ENCODE assay signal across 8 cellular contexts in genomic region chr10:6088721-6089333, GRCh38. TPM values are rescaled to one million over a fixed set of nuclear protein-coding genes. Genes with fewer than 3 reads are reported as not detected.
DNase-seq lines count a peak whose midpoint lies in the region; ATAC-seq and TF ChIP-seq lines count a peak whose summit lies in the region.

A gene with protein sequence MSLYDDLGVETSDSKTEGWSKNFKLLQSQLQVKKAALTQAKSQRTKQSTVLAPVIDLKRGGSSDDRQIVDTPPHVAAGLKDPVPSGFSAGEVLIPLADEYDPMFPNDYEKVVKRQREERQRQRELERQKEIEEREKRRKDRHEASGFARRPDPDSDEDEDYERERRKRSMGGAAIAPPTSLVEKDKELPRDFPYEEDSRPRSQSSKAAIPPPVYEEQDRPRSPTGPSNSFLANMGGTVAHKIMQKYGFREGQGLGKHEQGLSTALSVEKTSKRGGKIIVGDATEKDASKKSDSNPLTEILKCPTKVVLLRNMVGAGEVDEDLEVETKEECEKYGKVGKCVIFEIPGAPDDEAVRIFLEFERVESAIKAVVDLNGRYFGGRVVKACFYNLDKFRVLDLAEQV (plus strand): TSS chr10:6089034. CDS start chr10:6097066, 8,032 bp downstream.

- H4K8ac ChIP-seq in neuronal stem cell (ENCODE audit: low read depth, low read length): no peak within 1 kb of the TSS

- DNase-seq in GM04503 (ENCODE audit: low read depth) (peak; percentile 64), HCEC 1CT (peak; percentile 92), MM.1S (peak; percentile 96), SJCRH30 (peak; percentile 90 to 92), foreskin keratinocyte (peak; percentile 63 to 83), neuronal stem cell (ENCODE audit: low spot score) (peak; percentile 98)
- DNase-seq in activated naive CD4-positive, alpha-beta T cell (lab: John Stamatoyannopoulos, UW): peak; percentile 94 to 98 (median 96)

- H3K14ac ChIP-seq in neuronal stem cell (ENCODE audit: low read length): peak within 1 kb of the TSS; percentile 49

- H3F3A ChIP-seq in MM.1S (ENCODE audit: insufficient read depth, low read length): no peaks in the 10 kb centered on the region

- H4K20me1 ChIP-seq in MM.1S (ENCODE audit: insufficient read depth, low read length): peaks cover 28% of the 10 kb centered on the region

- no peak within 1 kb of the TSS for H4K91ac ChIP-seq in neuronal stem cell (ENCODE audit: low read depth, low read length, poor library complexity)

- H3K79me2 ChIP-seq in MM.1S (ENCODE audit: low read length): peaks cover 47% of the 10 kb centered on the region

- H3K27ac ChIP-seq in MM.1S (ENCODE audit: low read length) (no peak within 1 kb of the TSS), SJCRH30 (peak within 1 kb of the TSS; percentile 37; the same call in 1 of the 2 replicates), foreskin keratinocyte (peak within 1 kb of the TSS; percentile 93), neuronal stem cell (replicated peaks; ENCODE audit: low read length) (no peak within 1 kb of the TSS)

- peak within 1 kb of the TSS; percentile 95 for H2AK5ac ChIP-seq in neuronal stem cell (ENCODE audit: low read depth, low read length)

- H2BK15ac ChIP-seq in neuronal stem cell (ENCODE audit: low read length): no peak within 1 kb of the TSS

- ATAC-seq in foreskin keratinocyte: peak; percentile 84

- H3K27me3 ChIP-seq in MM.1S (replicated peaks; ENCODE audit: insufficient read depth, low read length) (0 out of 2 replicates have a peak, but pooled peaks cover 15% of the 10 kb centered on the region), SJCRH30 (no peaks in the 10 kb centered on the region), foreskin keratinocyte (peaks cover 6% of the 10 kb centered on the region), neuronal stem cell (ENCODE audit: control insufficient read depth in 3 of 3, insufficient read depth in 3 of 3, low read depth in 1 of 3, low read length in 3 of 3) (peaks cover 0 to 7% (median 0%) of the 10 kb centered on the region in 3 experiments)

- H3K4me2 ChIP-seq in MM.1S (ENCODE audit: low read depth, low read length) (peak within 1 kb of the TSS; percentile 90), neuronal stem cell (ENCODE audit: insufficient read depth, low read length, poor library complexity, severe bottlenecking) (peak within 1 kb of the TSS; percentile 87)

- H3K23ac ChIP-seq in neuronal stem cell (ENCODE audit: low read depth, low read length, poor library complexity): peak within 1 kb of the TSS; percentile 71

- H3K36me3 ChIP-seq in MM.1S (replicated peaks; ENCODE audit: insufficient read depth, low read length) (no peaks in the 10 kb centered on the region), SJCRH30 (no peaks in the 10 kb centered on the region; the same call in 1 of the 2 replicates), neuronal stem cell (replicated peaks in 1 of 2; ENCODE audit: control insufficient read depth in 2 of 2, insufficient read depth in 2 of 2, low read length in 2 of 2) (peaks cover 0 to 22% of the 10 kb centered on the region in 2 donors)

- no peak within 1 kb of the TSS for H2BK120ac ChIP-seq in neuronal stem cell (ENCODE audit: low read depth, low read length)

- H2AFZ ChIP-seq in MM.1S (ENCODE audit: low read length) (peak within 1 kb of the TSS; percentile 55; the same call in 1 of the 2 replicates), neuronal stem cell (ENCODE audit: low read length) (peak within 1 kb of the TSS; percentile 84)

- no peak within 1 kb of the TSS for H2BK12ac ChIP-seq in neuronal stem cell (ENCODE audit: low read length)

- peak within 1 kb of the TSS; percentile 88 for H2BK5ac ChIP-seq in neuronal stem cell (ENCODE audit: low read length)

- WGBS in neuronal stem cell (ENCODE audit: extremely low coverage in 2 of 2, insufficient read length in 2 of 2, insufficient replicate concordance in 1 of 2), 2 donors: no CpG with 5 or more reads among the region's 77 CpGs

- H3K9ac ChIP-seq in MM.1S (ENCODE audit: low read length): peak within 1 kb of the TSS; percentile 77
- H3K9ac ChIP-seq in neuronal stem cell (ENCODE audit: low read depth, low read length, poor library complexity): peak within 1 kb of the TSS; percentile 97

- no peaks in the 10 kb centered on the region for H3K9me2 ChIP-seq in MM.1S (replicated peaks; ENCODE audit: insufficient read depth, low read length)

- H3K9me3 ChIP-seq in MM.1S (replicated peaks; ENCODE audit: insufficient read depth, low read length) (no peaks in the 10 kb centered on the region), SJCRH30 (replicated peaks) (no peaks in the 10 kb centered on the region), neuronal stem cell (replicated peaks in 1 of 2; ENCODE audit: control insufficient read depth in 2 of 2, insufficient read depth in 1 of 2, low read depth in 1 of 2, low read length in 2 of 2) (no peaks in the 10 kb centered on the region)

- peaks cover 7% of the 10 kb centered on the region for H3K4me1 ChIP-seq in MM.1S (ENCODE audit: low read length)
- H3K4me1 ChIP-seq in SJCRH30: no peaks in the 10 kb centered on the region
- peaks cover 20% of the 10 kb centered on the region for H3K4me1 ChIP-seq in foreskin keratinocyte
- H3K4me1 ChIP-seq in neuronal stem cell (ENCODE audit: control insufficient read depth in 2 of 2, insufficient read depth in 1 of 2, low read depth in 1 of 2, low read length in 2 of 2): peaks cover 3 to 5% of the 10 kb centered on the region in 2 donors

- H3K18ac ChIP-seq in neuronal stem cell (ENCODE audit: low read length): peak within 1 kb of the TSS; percentile 90

- H3K4me3 ChIP-seq in MM.1S (ENCODE audit: low read length) (peak within 1 kb of the TSS; percentile 80), SJCRH30 (peak within 1 kb of the TSS; percentile 77), neuronal stem cell (ENCODE audit: low read length in 2 of 2) (peak within 1 kb of the TSS; percentile 90 to 94)

- peaks cover 7% of the 10 kb centered on the region for H3K79me1 ChIP-seq in neuronal stem cell (ENCODE audit: low read depth, low read length)

- TF ChIP-seq CTCF in MM.1S (IDR thresholded peaks at IDR 0.05; ENCODE audit: low read length): peak; percentile 100
- peak; percentile 100 for TF ChIP-seq CTCF in foreskin keratinocyte (conservative IDR thresholded peaks at IDR 0.05)
- no peak for TF ChIP-seq CTCF in subcutaneous adipose tissue (IDR thresholded peaks at IDR 0.05; ENCODE audit: low read depth)

- H3K4ac ChIP-seq in neuronal stem cell (ENCODE audit: low read length): no peak within 1 kb of the TSS

RNA-seq across cellular contexts. Expression of the gene that starts here (rescaled TPM):
- 59.8 and 60.6 TPM in 2 replicates for total RNA-seq in SJCRH30 (2014; rRNA removed; shearing (Covaris generic))
- total RNA-seq in foreskin keratinocyte (65.9 and 87.2 TPM in 2 replicates), subcutaneous adipose tissue (100 to 1,000 TPM in 2 of 4 donors, 10 to 100 TPM in 2; 42.3 to 134 (median 87.6) TPM)
- polyA plus RNA-seq in foreskin keratinocyte: 81.3 and 105 TPM in 2 replicates
- 75.9 TPM for polyA plus RNA-seq in neuronal stem cell (2013, experiment 1 of 2)
- 76.3 TPM for polyA plus RNA-seq in neuronal stem cell (2013, experiment 2 of 2)

Comparison
In these comparisons a context has a peak if more than half of its experiments do, and no peak if none do; other contexts are left out.
1. H3K27ac ChIP-seq: peak in SJCRH30 (single experiment) and foreskin keratinocyte (single experiment); none in MM.1S (single experiment) and neuronal stem cell (single experiment).
2. Peak in every context shown above with its lines, with median percentiles within 50 percentile points of each other: DNase-seq and H3K4me3 ChIP-seq.